ENCODE assay signal across 10 cellular contexts in genomic region chr2:14944562-14945346, GRCh38.
A peak's percentile ranks its signal among the peaks of the same experiment; 100 is the strongest.
DNase-seq lines count a peak whose midpoint lies in the region; ATAC-seq and TF ChIP-seq lines count a peak whose summit lies in the region.
"Had no signal": no experiment of that assay in that cellular context is flagged by ENCODE, and none has a peak within 500 bp of the region (broad histone marks: within the 10 kb centered on the region; RNA-seq: fewer than 3 reads in every experiment).

No MANE protein-coding gene starts in this region.

- TF ChIP-seq CTCF in GM12865 (IDR thresholded peaks at IDR 0.05; ENCODE audit: insufficient read depth, low read depth, low read length, missing control alignments) = peak; percentile 53
- TF ChIP-seq CTCF in fibroblast of the aortic adventitia (IDR thresholded peaks at IDR 0.05; ENCODE audit: insufficient read depth, low read length) = no peak
- TF ChIP-seq CTCF in sigmoid colon (IDR thresholded peaks at IDR 0.05) = no peak

- peak; percentile 50 for ATAC-seq in HG02610 (IDR thresholded peaks at IDR 0.05; ENCODE audit: unreplicated experiment)
- no peak for ATAC-seq in HG03139 (IDR thresholded peaks at IDR 0.05; ENCODE audit: unreplicated experiment)
- ATAC-seq: mucosa of descending colon had no signal

- WGBS in sigmoid colon, 2 donors = 75 to 80% methylated on average over 7 of the region's 7 CpGs

- H3K9me3 ChIP-seq in sigmoid colon = no peaks in the 10 kb centered on the region
- H3K9me3 ChIP-seq: mucosa of descending colon had no signal

- H3K36me3 ChIP-seq in sigmoid colon = no peaks in the 10 kb centered on the region
- H3K36me3 ChIP-seq: SJSA1 had no signal

- peaks cover 0 to 9% (median 6%) of the 10 kb centered on the region in 4 donors for H3K4me1 ChIP-seq in sigmoid colon
- H3K4me1 ChIP-seq: SJSA1 had no signal

- intact Hi-C loops in sigmoid colon (cut with DNase I) = no loop called here

- DNase-seq in GM12865 (ENCODE audit: low read depth) (peak; percentile 46), NCI-H524 (lab: John Stamatoyannopoulos, UW) (peak; percentile 91 to 95), fibroblast of the aortic adventitia (ENCODE audit: low read depth) (peak; percentile 2), sigmoid colon (no peak), NCI-H1048 (lab: John Stamatoyannopoulos, UW) (no peak)
- DNase-seq in stimulated activated CD4-positive, alpha-beta T cell treated with anti-CD3 and anti-CD28 coated beads, Interleukin-15, amount 100 ng/mL, for 24 hours = no peak

- TF ChIP-seq POLR2A in sigmoid colon (IDR thresholded peaks at IDR 0.05) = no peak

- H3K4me3 ChIP-seq in GM12865 (ENCODE audit: low read depth, low read length) = no peak overlapping the region
- no peak overlapping the region for H3K4me3 ChIP-seq in fibroblast of the aortic adventitia (ENCODE audit: low read depth, low read length)
- H3K4me3 ChIP-seq in sigmoid colon = no peak overlapping the region
- H3K4me3 ChIP-seq: mucosa of descending colon, SJSA1 had no signal

- TF ChIP-seq EP300 in sigmoid colon (IDR thresholded peaks at IDR 0.05) = no peak

- H3K27me3 ChIP-seq in sigmoid colon = no peaks in the 10 kb centered on the region
- H3K27me3 ChIP-seq: SJSA1 had no signal

- no peak overlapping the region for H3K27ac ChIP-seq in sigmoid colon
- H3K27ac ChIP-seq: SJSA1 had no signal

Comparison
In these comparisons a context has a peak if more than half of its experiments do, and no peak if none do; other contexts are left out.
1. DNase-seq: peak in GM12865 (single experiment), NCI-H524 (2 of 2) and fibroblast of the aortic adventitia (single experiment); none in stimulated activated CD4-positive, alpha-beta T cell treated with anti-CD3 and anti-CD28 coated beads, Interleukin-15, amount 100 ng/mL, for 24 hours (single experiment), sigmoid colon (single experiment) and NCI-H1048 (single experiment).